7 cellular contexts compared by ENCODE assay signal in the genomic region with DNA sequence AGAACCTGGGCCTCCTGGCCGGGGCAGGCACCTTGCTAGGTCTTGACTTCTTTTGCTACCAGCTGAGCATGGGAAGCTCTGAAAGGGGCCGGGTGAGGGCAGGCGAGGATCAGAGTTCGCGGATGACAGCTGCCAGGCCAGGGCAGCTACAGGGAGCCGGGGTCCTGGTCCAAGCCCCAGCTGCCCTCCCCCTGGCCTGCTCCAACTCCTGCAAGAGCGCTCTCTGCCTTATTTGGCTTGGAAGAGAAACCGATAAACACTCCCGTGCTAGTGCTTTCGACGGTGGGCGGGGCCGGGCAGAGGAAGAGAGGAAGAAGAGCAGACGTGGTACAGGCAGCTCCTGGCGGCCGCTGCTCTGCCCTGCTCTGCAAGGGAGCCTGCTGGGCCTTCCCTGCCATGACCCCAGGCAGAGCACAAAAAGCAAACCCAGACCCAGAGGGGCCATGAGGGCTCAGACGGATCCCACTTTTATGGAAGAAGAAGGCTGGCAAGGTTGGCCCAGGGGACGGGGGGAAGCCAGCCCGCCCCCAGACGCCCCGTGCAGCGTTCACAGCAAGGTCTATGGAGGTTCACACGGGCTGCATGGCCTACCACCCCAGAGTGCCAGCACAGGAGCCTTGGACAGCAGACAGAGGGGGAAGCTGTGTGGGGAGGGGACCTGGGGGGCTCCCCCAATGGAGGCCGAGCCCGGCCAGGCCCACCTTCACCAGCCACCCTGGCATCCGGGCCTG. TPM values are rescaled to one million over a fixed set of nuclear protein-coding genes. Genes with fewer than 3 reads are reported as not detected.
DNase-seq lines count a peak whose midpoint lies in the region; ATAC-seq and TF ChIP-seq lines count a peak whose summit lies in the region.
"Had no signal": no experiment of that assay in that cellular context is flagged by ENCODE, and none has a peak within 500 bp of the region (broad histone marks: within the 10 kb centered on the region; RNA-seq: fewer than 3 reads in every experiment).

No MANE protein-coding gene starts in this region.

- H3K4me1 Mint-ChIP-seq in Calu3 (ENCODE audit: low read depth, unreplicated experiment) (peaks cover 52% of the 10 kb centered on the region), memory B cell (peaks cover 16% of the 10 kb centered on the region)

- BruUV-seq in Calu3 (replicated peaks; lab: Mats Ljungman, UMichigan), result no TSS peak

- H3K4me3 Mint-ChIP-seq in Calu3 (ENCODE audit: low read depth, unreplicated experiment), result peak overlapping the region; percentile 28
- H3K4me3 Mint-ChIP-seq in memory B cell, result peak overlapping the region; percentile 11

- no peaks in the 10 kb centered on the region for H3K27me3 Mint-ChIP-seq in Calu3 (ENCODE audit: unreplicated experiment)
- no peaks in the 10 kb centered on the region for H3K27me3 Mint-ChIP-seq in memory B cell
- H3K27me3 Mint-ChIP-seq: naive B cell had no signal

- H3K36me3 Mint-ChIP-seq in Calu3 (ENCODE audit: insufficient read depth, unreplicated experiment) (peaks cover 32% of the 10 kb centered on the region), memory B cell (peaks cover 6% of the 10 kb centered on the region)

- H3K9me3 Mint-ChIP-seq in Calu3 (ENCODE audit: low read depth, unreplicated experiment), result no peaks in the 10 kb centered on the region
- H3K9me3 Mint-ChIP-seq in memory B cell, result no peaks in the 10 kb centered on the region

- no peak for DNase-seq in Calu3
- peak; percentile 62 for DNase-seq in activated CD4-positive, alpha-beta T cell treated with anti-CD3 and anti-CD28 coated beads, Interleukin-2, amount 50 U/mL, for 1 hour
- DNase-seq in memory B cell (ENCODE audit: low spot score in 2 of 2), result no peak
- no peak for DNase-seq in pons (ENCODE audit: low spot score)
- DNase-seq: naive B cell had no signal

- no peak for TF ChIP-seq CTCF in Calu3 (IDR thresholded peaks at IDR 0.05; ENCODE audit: unreplicated experiment)

- ATAC-seq in memory B cell (ENCODE audit: low read depth) (peak; percentile 55), HG03097 (IDR thresholded peaks at IDR 0.05; ENCODE audit: low FRiP score, unreplicated experiment) (no peak), HG02571 (IDR thresholded peaks at IDR 0.05; ENCODE audit: unreplicated experiment) (no peak)

- CTCF ChIA-PET in Calu3 (lab: Charles Lee), result interaction anchor here (1.3 to 4.8 kb wide), 2 partner anchors 16 to 24 kb away, joined by 3 to 26 read pairs; no protein-coding TSS in a partner anchor

- H3K27ac Mint-ChIP-seq in Calu3 (ENCODE audit: unreplicated experiment) (no peak overlapping the region), memory B cell (peak overlapping the region; percentile 61)

- intact Hi-C loops in Calu3 (cut with micrococcal nuclease; ENCODE audit: unreplicated experiment), result no loop called here

RNA-seq across cellular contexts. Expression of a gene that starts 25.6 kb away (rescaled TPM):
- total RNA-seq in Calu3 (2022), result 177 and 199 TPM in 2 replicates

RNA-seq across cellular contexts. Expression of a gene that starts 44.2 kb away (rescaled TPM):
- 74.8 and 82.5 TPM in 2 replicates for total RNA-seq in Calu3 (2022)

RNA-seq across cellular contexts. Expression of a gene that starts 52.3 kb away (rescaled TPM):
- 203 and 207 TPM in 2 replicates for total RNA-seq in Calu3 (2022)

RNA-seq across cellular contexts. Expression of a gene that starts 53.1 kb away (rescaled TPM):
- total RNA-seq in Calu3 (2022), result 39.5 and 49.1 TPM in 2 replicates

RNA-seq across cellular contexts. Expression of a gene that starts 53.2 kb away (rescaled TPM):
- 33.3 and 34.3 TPM in 2 replicates for total RNA-seq in Calu3 (2022)
